ENCODE assay signal across 28 cellular contexts in the genomic region with DNA sequence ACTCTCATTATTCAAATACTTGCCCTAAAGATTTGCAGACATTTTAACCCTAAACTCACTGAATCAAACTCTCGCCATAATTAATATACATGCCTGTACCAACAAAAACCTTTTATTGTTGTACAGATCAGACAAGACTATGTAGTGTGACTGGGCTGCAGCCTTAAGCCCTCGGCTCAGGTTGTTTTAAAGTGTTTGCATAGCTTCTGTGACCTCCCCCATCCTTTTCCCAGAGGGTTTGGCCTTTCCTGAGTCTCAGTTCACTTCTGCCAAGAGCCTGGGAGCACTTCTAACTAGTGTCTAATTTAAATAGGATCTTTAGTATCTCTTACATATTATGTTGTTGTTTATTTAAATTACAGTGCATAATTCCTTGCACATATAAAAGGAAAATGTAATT.
"Had no signal": no experiment of that assay in that cellular context is flagged by ENCODE, and none has a peak within 500 bp of the region (broad histone marks: within the 10 kb centered on the region; RNA-seq: fewer than 3 reads in every experiment).

No MANE protein-coding gene starts in this region.

- H3K4me3 ChIP-seq: gastrocnemius medialis, ovary, psoas muscle, sigmoid colon, stomach, thyroid gland, vagina had no signal

- DNase-seq: effector CD8-positive, alpha-beta T cell; endodermal cell; foreskin fibroblast; gastrocnemius medialis; head of caudate nucleus; kidney; mesenchymal stem cell; midbrain; naive thymus-derived CD4-positive, alpha-beta T cell; occipital lobe; ovary; posterior cingulate gyrus; psoas muscle; right cardiac atrium; sigmoid colon; stimulated activated CD4-positive, alpha-beta T cell treated with anti-CD3 and anti-CD28 coated beads, Interleukin-2, amount 100 ng/mL, for 24 hours; stimulated activated CD4-positive, alpha-beta T cell treated with anti-CD3 and anti-CD28 coated beads, Interleukin-4, amount 100 ng/mL, for 24 hours; stimulated activated naive CD4-positive, alpha-beta T cell treated with Interleukin-2 at 50 U/mL for 16 hours; stomach; thyroid gland; trophoblast cell had no signal

- H3K9me3 Mint-ChIP-seq: nephron had no signal

- H3K27me3 ChIP-seq: gastrocnemius medialis, ovary, sigmoid colon, stomach, thyroid gland, vagina had no signal

- H3K4me3 Mint-ChIP-seq: dendritic cell treated with granulocyte-macrophage colony-stimulating factor and Interleukin-4, amounts not matched to agents 40 ng/mL and 50 ng/mL, for 4 days; endodermal cell; naive thymus-derived CD4-positive, alpha-beta T cell; nephron; stimulated activated effector memory CD8-positive, alpha-beta T cell treated with anti-CD3 and anti-CD28 coated beads, Interleukin-12 subunit alpha, Interleukin-12 subunit beta, amount 100 ng/mL, for 72 hours had no signal

- H3K36me3 Mint-ChIP-seq: naive thymus-derived CD4-positive, alpha-beta T cell; stimulated activated effector memory CD8-positive, alpha-beta T cell treated with anti-CD3 and anti-CD28 coated beads, Interleukin-12 subunit alpha, Interleukin-12 subunit beta, amount 100 ng/mL, for 72 hours had no signal

- H3K36me3 ChIP-seq: gastrocnemius medialis, ovary, sigmoid colon, stomach, thyroid gland, vagina had no signal

- ATAC-seq: esophagus mucosa; gastrocnemius medialis; left lobe of liver; naive thymus-derived CD4-positive, alpha-beta T cell; psoas muscle; right cardiac atrium; stimulated activated effector memory CD8-positive, alpha-beta T cell treated with anti-CD3 and anti-CD28 coated beads, Interleukin-12 subunit alpha, Interleukin-12 subunit beta, amount 100 ng/mL, for 72 hours had no signal

- H3K27ac ChIP-seq: epithelial cell of prostate, gastrocnemius medialis, ovary, psoas muscle, sigmoid colon, stomach, thyroid gland, vagina had no signal

- H3K27me3 Mint-ChIP-seq: dendritic cell treated with granulocyte-macrophage colony-stimulating factor and Interleukin-4, amounts not matched to agents 40 ng/mL and 50 ng/mL, for 4 days; naive thymus-derived CD4-positive, alpha-beta T cell had no signal

- H3K4me1 ChIP-seq: gastrocnemius medialis, psoas muscle, sigmoid colon, thyroid gland, vagina had no signal

- H3K27ac Mint-ChIP-seq: dendritic cell treated with granulocyte-macrophage colony-stimulating factor and Interleukin-4, amounts not matched to agents 40 ng/mL and 50 ng/mL, for 4 days; endodermal cell; naive thymus-derived CD4-positive, alpha-beta T cell; nephron; stimulated activated effector memory CD8-positive, alpha-beta T cell treated with anti-CD3 and anti-CD28 coated beads, Interleukin-12 subunit alpha, Interleukin-12 subunit beta, amount 100 ng/mL, for 72 hours had no signal

- H3K4me1 Mint-ChIP-seq: naive thymus-derived CD4-positive, alpha-beta T cell; nephron; stimulated activated effector memory CD8-positive, alpha-beta T cell treated with anti-CD3 and anti-CD28 coated beads, Interleukin-12 subunit alpha, Interleukin-12 subunit beta, amount 100 ng/mL, for 72 hours had no signal
